In the genomic region with DNA sequence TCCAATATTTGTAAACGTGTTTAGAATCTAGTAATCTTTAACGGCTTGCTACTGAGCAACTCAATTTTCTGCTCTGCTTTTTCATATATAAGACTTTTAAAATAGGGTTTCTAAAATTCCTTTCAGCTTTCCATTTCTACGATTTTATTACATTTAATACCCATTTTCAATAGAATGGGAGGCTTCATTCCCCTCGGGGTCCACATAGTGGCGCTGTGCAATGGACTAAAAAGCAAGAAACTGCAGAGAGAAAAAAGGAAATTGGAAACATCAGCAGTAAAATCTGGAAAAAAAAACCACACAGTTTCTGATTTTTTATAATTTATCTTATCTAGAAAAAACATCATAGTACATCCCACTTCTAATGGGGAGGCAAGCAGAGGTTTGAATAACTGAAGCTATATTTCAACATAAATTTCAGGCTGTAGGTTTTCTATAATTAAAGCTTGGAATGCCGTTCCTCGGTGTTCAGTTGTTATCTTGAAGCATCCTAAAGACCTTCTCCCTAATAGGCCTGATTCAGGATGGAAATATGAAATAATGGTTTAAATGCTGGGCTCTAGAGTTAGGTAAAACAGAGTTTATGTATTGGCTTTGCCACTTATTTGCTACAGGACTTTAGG, we compare ENCODE assay signal across 8 cellular contexts. TPM values are rescaled to one million over a fixed set of nuclear protein-coding genes. Genes with fewer than 3 reads are reported as not detected.
DNase-seq lines count a peak whose midpoint lies in the region; ATAC-seq, FAIRE-seq and TF ChIP-seq lines count a peak whose summit lies in the region.

No MANE protein-coding gene starts in this region.

- intact Hi-C loops in heart right ventricle (cut with DNase I), result loop anchor here in 8 of 10 donors (1.0 to 10.0 kb wide), 6 partner anchors 157 to 232 kb away; no protein-coding TSS in a partner anchor

- peak overlapping the region; percentile 21; the same call in 1 of the 3 replicates for H3K4me2 ChIP-seq in A549

- no peaks in the 10 kb centered on the region for H3K4me1 ChIP-seq in A549
- peaks cover 0 to 9% (median 0%) of the 10 kb centered on the region in 9 donors for H3K4me1 ChIP-seq in heart right ventricle

- no peak overlapping the region for H3K27ac ChIP-seq in A549
- H3K27ac ChIP-seq in heart right ventricle, result peak overlapping the region in 1 of 10 donors; percentile 64

- peak in 1 of 2 experiments; percentile 46; a peak in 1 of 6 replicates for ATAC-seq in A549
- no peak for ATAC-seq in heart right ventricle
- ATAC-seq in HG03159 (IDR thresholded peaks at IDR 0.05; ENCODE audit: unreplicated experiment), result no peak

- CTCF ChIA-PET in A549 (lab: Yijun Ruan, JAX), result interaction anchor here (0.6 to 9.3 kb wide), 30 partner anchors 10 to 1133 kb away, joined by 3 to 177 read pairs (median 4); no protein-coding TSS in a partner anchor

- no peaks in the 10 kb centered on the region for H3K36me3 ChIP-seq in heart right ventricle

- H3K4me3 ChIP-seq in A549 (no peak overlapping the region), heart right ventricle (peak overlapping the region in 2 of 10 donors; percentile 14 to 42)

- H3K9me3 ChIP-seq in A549 (no peaks in the 10 kb centered on the region), heart right ventricle (no peaks in the 10 kb centered on the region)

- FAIRE-seq in A549 (lab: Jason Lieb, UNC), result no peak

- DNase-seq in A549 (ENCODE audit: low read depth in 1 of 2, low spot score in 1 of 2), result peak; percentile 20 to 37
- peak; percentile 45 for DNase-seq in NCI-H774 (lab: John Stamatoyannopoulos, UW)
- peak; percentile 46 for DNase-seq in activated naive CD4-positive, alpha-beta T cell treated with Interleukin-2 at 50 U/mL for 16 hours
- DNase-seq in heart right ventricle, result peak; percentile 24 to 35
- DNase-seq in stimulated activated CD4-positive, alpha-beta T cell treated with anti-CD3 and anti-CD28 coated beads, Interleukin-2, amount 100 ng/mL, for 24 hours, result peak; percentile 63 to 64
- DNase-seq in activated CD8-positive, alpha-beta memory T cell treated with anti-CD3 and anti-CD28 coated beads, Interleukin-2, amount 50 U/mL, for 4 hours, result no peak

- TF ChIP-seq EP300 in A549 (IDR thresholded peaks at IDR 0.05), result no peak

- peaks cover 0 to 53% (median 28%) of the 10 kb centered on the region in 7 donors for H3K27me3 ChIP-seq in heart right ventricle

- TF ChIP-seq POLR2A in A549 (IDR thresholded peaks at IDR 0.05; ENCODE audit: low read length), result no peak

- POLR2A ChIA-PET in A549 (lab: Yijun Ruan, JAX), result interaction anchor here (0.6 to 1.3 kb wide), 3 partner anchors 36 to 158 kb away, joined by 3 to 6 read pairs (median 3); no protein-coding TSS in a partner anchor

- peak; percentile 78 to 84 for TF ChIP-seq RAD21 in A549 (conservative IDR thresholded peaks at IDR 0.05 in 1 of 2, IDR thresholded peaks at IDR 0.05 in 1 of 2)

- TF ChIP-seq CTCF in A549 (IDR thresholded peaks at IDR 0.05) (peak; percentile 83), GM12872 (IDR thresholded peaks at IDR 0.05; ENCODE audit: insufficient read depth, low read depth, low read length) (peak; percentile 64), heart right ventricle (IDR thresholded peaks at IDR 0.05) (peak; percentile 41 to 87 (median 76))

- 28% methylated on average over 7 of the region's 7 CpGs for WGBS in A549 (ENCODE audit: missing lambda C conversion rate)
- WGBS in heart right ventricle, 2 donors, result 22 to 23% methylated on average over 7 of the region's 7 CpGs

TF ChIP-seq in A549, 52 proteins besides CTCF, POLR2A, EP300 and RAD21:
- TF ChIP-seq CHD4 (IDR thresholded peaks at IDR 0.05; ENCODE audit: borderline replicate concordance) (no peak), GATA3 (IDR thresholded peaks at IDR 0.05; ENCODE audit: borderline replicate concordance) (no peak), ESRRA (IDR thresholded peaks at IDR 0.05; ENCODE audit: borderline replicate concordance, low read length) (no peak), SMC3 (IDR thresholded peaks at IDR 0.05) (peak; percentile 74), SREBF2 (IDR thresholded peaks at IDR 0.05) (no peak), RARB (CRISPR knock-in tag; IDR thresholded peaks at IDR 0.05) (no peak)

RNA-seq across cellular contexts. Expression of a gene that starts 18.7 kb away (rescaled TPM):
- polyA plus RNA-seq in A549 (2011; rRNA removed), result 6.4 and 6.9 TPM in 2 replicates
- 2.0 and 2.1 TPM in 2 replicates for polyA plus RNA-seq in A549 (2012; cell fraction: cytosol; rRNA removed)
- 0.61 and 0.88 TPM in 2 replicates for polyA plus RNA-seq in A549 (2012; cell fraction: nucleus; rRNA removed)
- polyA plus RNA-seq in A549 (2017; fragmentation: RNase III; extraction: RNeasy Plus Mini Kit Qiagen cat#74134 plus additional on column Dnase treatment), result 3.1 to 3.4 TPM (median 3.4 TPM) in 3 replicates
- 3.4 and 3.8 TPM in 2 replicates for polyA minus RNA-seq in A549 (2011; rRNA and poly(A)+ RNA removed)
- 1 to 10 TPM in 9 of 10 donors, under 1 TPM in 1; 0.87 to 2.3 (median 1.8) TPM for total RNA-seq in heart right ventricle
- polyA plus RNA-seq in heart right ventricle, result 1 to 10 TPM in 1 of 2 donors, under 1 TPM in 1; 0.41 to 1.1 TPM

RNA-seq across cellular contexts. Expression of a gene that starts 25.5 kb away (rescaled TPM):
- polyA plus RNA-seq in A549 (2011; rRNA removed) (0.07 and 0.08 TPM in 2 replicates), A549 (2017; fragmentation: RNase III; extraction: RNeasy Plus Mini Kit Qiagen cat#74134 plus additional on column Dnase treatment) (0.04 TPM in 1 of 3 replicates, not detected in the others), heart right ventricle (under 1 TPM in 1 of 2 donors, not detected in 1; 0.06 TPM)
- 0.08 TPM in 1 of 2 replicates, not detected in the other for polyA plus RNA-seq in A549 (2012; cell fraction: cytosol; rRNA removed)
- polyA plus RNA-seq in A549 (2012; cell fraction: nucleus; rRNA removed), result 0.04 TPM in 1 of 2 replicates, not detected in the other
- 0.39 TPM in 1 of 2 replicates, not detected in the other for polyA minus RNA-seq in A549 (2011; rRNA and poly(A)+ RNA removed)
- 1 to 10 TPM in 1 of 10 donors, under 1 TPM in 1, not detected in 8; 0.15 to 1.8 TPM for total RNA-seq in heart right ventricle
